Comparison of ENCODE assay signal across 26 cellular contexts in genomic region chr7:51786284-51786683, GRCh38.
"Had no signal": no experiment of that assay in that cellular context is flagged by ENCODE, and none has a peak within 500 bp of the region (broad histone marks: within the 10 kb centered on the region; RNA-seq: fewer than 3 reads in every experiment).

No MANE protein-coding gene starts in this region.

- H3K9me3 ChIP-seq: gastrocnemius medialis had no signal

- FAIRE-seq: astrocyte, bronchial epithelial cell had no signal

- H3K27ac ChIP-seq: brain microvascular endothelial cell, coronary artery, dorsolateral prefrontal cortex, foreskin keratinocyte, gastrocnemius medialis, heart right ventricle had no signal

- H3K4me1 ChIP-seq: foreskin keratinocyte, gastrocnemius medialis, heart right ventricle had no signal

- H3K27me3 ChIP-seq: brain microvascular endothelial cell, dorsolateral prefrontal cortex, foreskin keratinocyte, gastrocnemius medialis, heart right ventricle had no signal

- DNase-seq: activated CD4-positive, alpha-beta memory T cell treated with anti-CD3 and anti-CD28 coated beads, Interleukin-2, amount 10 ng/mL, durations not matched to agents 7 days and 5 days; activated CD4-positive, alpha-beta T cell treated with anti-CD3 and anti-CD28 coated beads for 36 hours; activated CD4-positive, alpha-beta T cell treated with anti-CD3 and anti-CD28 coated beads, Interleukin-2, amount 10 ng/mL, durations not matched to agents 7 days and 5 days; activated CD4-positive, alpha-beta T cell treated with anti-CD3 and anti-CD28 coated beads, Interleukin-2, amount 50 U/mL, for 4 hours; activated CD4-positive, CD25-positive, alpha-beta regulatory T cell; activated CD4-positive, CD25-positive, alpha-beta regulatory T cell treated with anti-CD3 and anti-CD28 coated beads, Interleukin-2, amount 50 U/mL, for 72 hours; activated effector memory CD4-positive, alpha-beta T cell treated with Interleukin-2 at 50 U/mL for 16 hours; activated gamma-delta T cell treated with Interleukin-2 at 50 U/mL for 16 hours; activated naive CD4-positive, alpha-beta T cell treated with anti-CD3 and anti-CD28 coated beads, Interleukin-2, amount 50 U/mL, for 16 hours; activated naive CD4-positive, alpha-beta T cell treated with Interleukin-2 at 50 U/mL for 16 hours; activated T-cell treated with anti-CD3 and anti-CD28 coated beads, Interleukin-2, amount 50 U/mL, for 4 hours; amniotic stem cell; anterior cingulate cortex; brain microvascular endothelial cell; dorsolateral prefrontal cortex; effector memory CD4-positive, alpha-beta T cell; endodermal cell; foreskin keratinocyte; gastrocnemius medialis; heart right ventricle; T-helper 2 cell had no signal

- H3K4me3 ChIP-seq: coronary artery, dorsolateral prefrontal cortex, gastrocnemius medialis, heart right ventricle had no signal

- H3K36me3 ChIP-seq: brain microvascular endothelial cell, gastrocnemius medialis, heart right ventricle had no signal

- ATAC-seq: activated CD4-positive, alpha-beta T cell treated with anti-CD3 and anti-CD28 coated beads for 36 hours; activated T-cell treated with anti-CD3 and anti-CD28 coated beads, Interleukin-2, amount 50 U/mL, for 4 hours; activated T-helper 17 cell treated with anti-CD3 and anti-CD28 coated beads, Interleukin-2, amount 50 U/mL, for 72 hours; esophagus mucosa; foreskin keratinocyte; gastrocnemius medialis; heart right ventricle had no signal
